15 cellular contexts compared by ENCODE assay signal in genomic region chr12:58950739-58951100, GRCh38. TPM values are rescaled to one million over a fixed set of nuclear protein-coding genes. Genes with fewer than 3 reads are reported as not detected.
A peak's percentile ranks its signal among the peaks of the same experiment; 100 is the strongest.
DNase-seq lines count a peak whose midpoint lies in the region; ATAC-seq and TF ChIP-seq lines count a peak whose summit lies in the region.
"Had no signal": no experiment of that assay in that cellular context is flagged by ENCODE, and none has a peak within 500 bp of the region (broad histone marks: within the 10 kb centered on the region; RNA-seq: fewer than 3 reads in every experiment).

No MANE protein-coding gene starts in this region.

- no peak overlapping the region for H3K27ac ChIP-seq in GM23338 (ENCODE audit: low read depth)
- no peak overlapping the region for H3K27ac ChIP-seq in OCI-LY3 (ENCODE audit: low read length)
- peak overlapping the region; percentile 13 for H3K27ac ChIP-seq in duodenal mucosa (ENCODE audit: low read depth, low read length)
- H3K27ac ChIP-seq: HL-60 had no signal

- H3K79me2 ChIP-seq in GM23338 (replicated peaks; ENCODE audit: insufficient read depth) (no peaks in the 10 kb centered on the region), OCI-LY3 (ENCODE audit: low read length) (no peaks in the 10 kb centered on the region)

- peaks cover 3% of the 10 kb centered on the region for H3K27me3 Mint-ChIP-seq in GM23338 (ENCODE audit: insufficient read depth, low read depth, poor library complexity)
- no peaks in the 10 kb centered on the region for H3K27me3 Mint-ChIP-seq in nephron progenitor cell (ENCODE audit: low read depth, poor library complexity)

- H3K9me3 ChIP-seq in OCI-LY3 (ENCODE audit: insufficient read depth, low read length) (no peaks in the 10 kb centered on the region), duodenal mucosa (ENCODE audit: control insufficient read depth in 1 of 2, low read length in 2 of 2) (no peaks in the 10 kb centered on the region)

- H3K9me3 Mint-ChIP-seq in GM23338 (peaks cover under 1% of the 10 kb centered on the region; the same call in 1 of the 3 replicates), nephron progenitor cell (peaks cover 37% of the 10 kb centered on the region)

- 0 out of 2 replicates have a peak, but pooled peaks cover 5% of the 10 kb centered on the region for H3K9me2 ChIP-seq in GM23338 (ENCODE audit: insufficient read depth)

- H3K36me3 Mint-ChIP-seq in GM23338 (ENCODE audit: low read depth) (peaks cover 3% of the 10 kb centered on the region; the same call in 1 of the 3 replicates), nephron progenitor cell (ENCODE audit: low read depth) (peaks cover 34% of the 10 kb centered on the region)

- TF ChIP-seq CTCF in GM23338 (conservative IDR thresholded peaks at IDR 0.05; ENCODE audit: low read depth in 2 of 2) (no peak), OCI-LY3 (IDR thresholded peaks at IDR 0.05; ENCODE audit: low read depth, low read length) (no peak), nephron progenitor cell (IDR thresholded peaks at IDR 0.05) (no peak)

- H3K4me3 Mint-ChIP-seq in GM23338 (no peak overlapping the region), nephron progenitor cell (no peak overlapping the region)

- H3K4me1 ChIP-seq in GM23338 (ENCODE audit: insufficient read depth) (0 out of 2 replicates have a peak, but pooled peaks cover 4% of the 10 kb centered on the region), OCI-LY3 (ENCODE audit: low read length) (peaks cover under 1% of the 10 kb centered on the region; the same call in 1 of the 2 replicates), duodenal mucosa (ENCODE audit: control insufficient read depth in 1 of 2, insufficient read depth in 2 of 2, low read length in 2 of 2) (peaks cover 0 to 6% of the 10 kb centered on the region in 2 donors)

- H4K20me1 ChIP-seq in GM23338 (replicated peaks; ENCODE audit: insufficient read depth) (no peaks in the 10 kb centered on the region), OCI-LY3 (ENCODE audit: insufficient read depth, low read length) (no peaks in the 10 kb centered on the region)

- DNase-seq in GM23338 (ENCODE audit: low spot score) (no peak), nephron progenitor cell (no peak), pons (ENCODE audit: low spot score) (no peak)
- no peak for DNase-seq in stimulated activated CD4-positive, alpha-beta T cell treated with anti-CD3 and anti-CD28 coated beads, Interleukin-4, amount 100 ng/mL, for 24 hours
- DNase-seq: C1 segment of cervical spinal cord, GF-D8, H7, KG1, NCI-H1436, NCI-H510A treated with DMSO at 0.1 percent for 48 hours had no signal

- H3K27me3 ChIP-seq in GM23338 (ENCODE audit: insufficient read depth) (no peaks in the 10 kb centered on the region), OCI-LY3 (ENCODE audit: low read depth, low read length) (no peaks in the 10 kb centered on the region), duodenal mucosa (ENCODE audit: control insufficient read depth in 1 of 2, insufficient read depth in 2 of 2, low read length in 2 of 2) (no peaks in the 10 kb centered on the region)

- H3K4me3 ChIP-seq in GM23338 = no peak overlapping the region
- H3K4me3 ChIP-seq in OCI-LY3 (ENCODE audit: low read length) = no peak overlapping the region
- peak overlapping the region; percentile 12 to 35 for H3K4me3 ChIP-seq in duodenal mucosa (ENCODE audit: low read depth in 1 of 2, low read length in 2 of 2)

- no peak overlapping the region for H3K4me2 ChIP-seq in GM23338
- H3K4me2 ChIP-seq in OCI-LY3 (ENCODE audit: low read length) = no peak overlapping the region

- H3K9ac ChIP-seq in OCI-LY3 (ENCODE audit: low read length) (no peak overlapping the region), duodenal mucosa (ENCODE audit: low read depth in 1 of 2, low read length in 2 of 2) (peak overlapping the region in 1 of 2 donors; percentile 34)

- no peak for ATAC-seq in GM23338
- no peak for ATAC-seq in GM19467 (IDR thresholded peaks at IDR 0.05; ENCODE audit: unreplicated experiment)
- ATAC-seq in GM18520 (IDR thresholded peaks at IDR 0.05; ENCODE audit: unreplicated experiment) = no peak

- H2AFZ ChIP-seq in GM23338 (peak overlapping the region; percentile 90), OCI-LY3 (ENCODE audit: low read depth, low read length) (0 out of 2 replicates have a peak overlapping the region, but pooled peaks have one; percentile 21)

- H3K27ac Mint-ChIP-seq in GM23338 (peak overlapping the region; percentile 46; the same call in 1 of the 2 replicates), nephron progenitor cell (peak overlapping the region; percentile 73)

- no peaks in the 10 kb centered on the region for H3K36me3 ChIP-seq in GM23338 (ENCODE audit: insufficient read depth)
- no peaks in the 10 kb centered on the region for H3K36me3 ChIP-seq in OCI-LY3 (replicated peaks; ENCODE audit: low read depth, low read length)
- no peaks in the 10 kb centered on the region for H3K36me3 ChIP-seq in duodenal mucosa (ENCODE audit: control insufficient read depth in 1 of 2, insufficient read depth in 2 of 2, low read length in 2 of 2)

- H3K4me1 Mint-ChIP-seq in GM23338 (peaks cover 9% of the 10 kb centered on the region), nephron progenitor cell (peaks cover 15% of the 10 kb centered on the region)

- no peaks in the 10 kb centered on the region for H3F3A ChIP-seq in GM23338 (replicated peaks; ENCODE audit: low read depth)

TF ChIP-seq in GM23338, 12 proteins besides CTCF, POLR2A, EP300 and RAD21:
- TF ChIP-seq ZNF331 (CRISPR knock-in tag; IDR thresholded peaks at IDR 0.05; ENCODE audit: low read depth) (no peak), ZNF114 (CRISPR knock-in tag; IDR thresholded peaks at IDR 0.05) (no peak), REST (IDR thresholded peaks at IDR 0.05; ENCODE audit: unreplicated experiment) (no peak), NANOG (IDR thresholded peaks at IDR 0.05; ENCODE audit: borderline replicate concordance) (no peak)
TF ChIP-seq in GM23338: peak in this region for 0.

RNA-seq across cellular contexts. Expression of gene LRIG3, which starts 30.4 kb away (rescaled TPM):
- total RNA-seq in GM23338 (2014; rRNA removed; shearing (Covaris generic)) = 7.5 and 10.9 TPM in 2 replicates
- 1.6 and 1.9 TPM in 2 replicates for polyA plus RNA-seq in GM23338 (2016; fragmentation: Nextera tagmentation; extraction: Ambion mirVana)

Comparison
In these comparisons a context has a peak if more than half of its experiments do, and no peak if none do; other contexts are left out.
1. H3K4me3 ChIP-seq: peak in duodenal mucosa (2 of 2); none in GM23338 (single experiment) and OCI-LY3 (single experiment).